ENCODE assay signal across 22 cellular contexts in the genomic region with DNA sequence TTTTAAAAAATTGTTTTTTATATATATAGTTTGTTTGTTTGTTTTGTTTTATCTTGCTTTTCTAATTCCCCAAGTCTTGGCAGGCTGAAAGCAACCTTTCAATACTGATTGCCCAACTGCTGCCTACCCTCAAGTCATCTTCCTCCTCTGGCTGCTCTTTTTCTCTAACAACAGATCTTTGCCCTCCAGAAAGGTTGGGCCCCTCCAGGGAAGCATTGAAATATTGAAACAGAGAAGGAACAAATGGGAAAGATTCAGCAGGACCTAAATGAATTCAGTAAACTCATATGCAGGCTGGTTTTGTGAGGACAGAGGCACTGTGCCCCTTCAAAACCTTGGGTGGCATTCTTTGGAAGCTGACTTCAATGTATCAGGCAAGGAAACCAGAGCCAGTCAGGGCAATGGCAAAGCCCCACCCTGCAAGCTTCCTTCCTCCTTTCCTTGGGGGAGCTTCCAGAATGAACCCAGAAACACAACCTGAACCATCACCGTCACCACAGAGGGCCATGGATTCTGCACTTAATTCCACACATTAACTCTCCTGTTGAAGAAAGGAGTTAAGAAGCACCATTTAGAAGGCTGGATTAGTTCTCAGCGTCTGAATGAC. TPM values are rescaled to one million over a fixed set of nuclear protein-coding genes. Genes with fewer than 3 reads are reported as not detected.
A peak's percentile ranks its signal among the peaks of the same experiment; 100 is the strongest.
DNase-seq lines count a peak whose midpoint lies in the region; ATAC-seq, FAIRE-seq and TF ChIP-seq lines count a peak whose summit lies in the region.
"Had no signal": no experiment of that assay in that cellular context is flagged by ENCODE, and none has a peak within 500 bp of the region (broad histone marks: within the 10 kb centered on the region; RNA-seq: fewer than 3 reads in every experiment).

No MANE protein-coding gene starts in this region.

- WGBS in liver = 61% methylated on average over 2 of the region's 2 CpGs
- 0% methylated on average over 2 of the region's 2 CpGs for WGBS in HepG2 (ENCODE audit: low lambda C conversion rate)

- H3K36me3 Mint-ChIP-seq in neural progenitor cell (peaks cover 2% of the 10 kb centered on the region), Calu3 (ENCODE audit: insufficient read depth, unreplicated experiment) (no peaks in the 10 kb centered on the region)
- H3K36me3 Mint-ChIP-seq: activated naive CD4-positive, alpha-beta T cell treated with anti-CD3 and anti-CD28 coated beads, Interleukin-2, amount 50 U/mL, for 24 hours; CD8-positive, alpha-beta memory T cell had no signal

- no peak overlapping the region for H3K27ac Mint-ChIP-seq in neural progenitor cell
- no peak overlapping the region for H3K27ac Mint-ChIP-seq in Calu3 (ENCODE audit: unreplicated experiment)
- H3K27ac Mint-ChIP-seq: activated CD4-positive, alpha-beta T cell treated with anti-CD3 and anti-CD28 coated beads, Interleukin-2, amount 10 ng/mL, durations not matched to agents 24 days and 14 days; activated naive CD4-positive, alpha-beta T cell treated with anti-CD3 and anti-CD28 coated beads, Interleukin-2, amount 50 U/mL, for 24 hours; CD8-positive, alpha-beta memory T cell; nephron had no signal

- TF ChIP-seq EP300 in HepG2 (IDR thresholded peaks at IDR 0.05; ENCODE audit: low read depth in 2 of 2, low read length in 2 of 2) = no peak
- TF ChIP-seq EP300 in HepG2 (CRISPR knock-in tag; IDR thresholded peaks at IDR 0.05; ENCODE audit: borderline replicate concordance) = no peak

- no peak for DNase-seq in HepG2 (ENCODE audit: low spot score)
- no peak for DNase-seq in Right ventricle myocardium superior
- peak; percentile 14 for DNase-seq in neural progenitor cell (ENCODE audit: low spot score)
- no peak for DNase-seq in NCI-H2196 (lab: John Stamatoyannopoulos, UW; ENCODE audit: unreplicated experiment)
- DNase-seq in Calu3 = no peak
- DNase-seq in foreskin keratinocyte = no peak
- DNase-seq in stimulated activated CD4-positive, alpha-beta T cell treated with anti-CD3 and anti-CD28 coated beads, Interleukin-2, amount 100 ng/mL, for 24 hours = no peak
- DNase-seq: activated CD4-positive, alpha-beta T cell treated with anti-CD3 and anti-CD28 coated beads, Interleukin-2, amount 10 ng/mL, durations not matched to agents 24 days and 14 days; brain microvascular endothelial cell; CD8-positive, alpha-beta memory T cell; effector CD4-positive, alpha-beta T cell; EL; NCI-H1092; NCI-H2171; retina; stimulated activated CD4-positive, alpha-beta T cell treated with anti-CD3 and anti-CD28 coated beads, Interleukin-4, amount 100 ng/mL, for 1 hour had no signal

- POLR2A ChIA-PET in HepG2 (lab: Yijun Ruan, JAX) = no interaction called here

- FAIRE-seq in HepG2 (lab: Jason Lieb, UNC) = no peak
- FAIRE-seq: A549 had no signal

- H3K27me3 ChIP-seq in liver (ENCODE audit: control insufficient read depth in 4 of 4, insufficient read depth in 4 of 4, low read length in 3 of 4) = no peaks in the 10 kb centered on the region
- no peaks in the 10 kb centered on the region; a peak in 1 of 5 replicates for H3K27me3 ChIP-seq in HepG2 (ENCODE audit: control insufficient read depth in 1 of 2, insufficient read depth in 2 of 2, low read length in 2 of 2)
- no peaks in the 10 kb centered on the region for H3K27me3 ChIP-seq in neural progenitor cell
- H3K27me3 ChIP-seq in foreskin keratinocyte = no peaks in the 10 kb centered on the region
- H3K27me3 ChIP-seq: brain microvascular endothelial cell had no signal

- TF ChIP-seq RAD21 in liver (IDR thresholded peaks at IDR 0.05) (no peak), HepG2 (CRISPR knock-in tag; IDR thresholded peaks at IDR 0.05) (no peak)

- H3K4me1 Mint-ChIP-seq in neural progenitor cell (peaks cover 13% of the 10 kb centered on the region), Calu3 (ENCODE audit: low read depth, unreplicated experiment) (peaks cover 42% of the 10 kb centered on the region)
- H3K4me1 Mint-ChIP-seq: activated CD4-positive, alpha-beta T cell treated with anti-CD3 and anti-CD28 coated beads, Interleukin-2, amount 10 ng/mL, durations not matched to agents 24 days and 14 days; activated naive CD4-positive, alpha-beta T cell treated with anti-CD3 and anti-CD28 coated beads, Interleukin-2, amount 50 U/mL, for 24 hours; CD8-positive, alpha-beta memory T cell; nephron had no signal

- peaks cover 13% of the 10 kb centered on the region for H3F3A ChIP-seq in neural progenitor cell (ENCODE audit: low read depth)

- H3K4me3 ChIP-seq in liver (ENCODE audit: low read depth in 1 of 3, low read length in 3 of 3) (no peak overlapping the region), HepG2 (replicated peaks in 1 of 3; ENCODE audit: insufficient read depth in 1 of 3, low read depth in 2 of 3, low read length in 3 of 3) (no peak overlapping the region), neural progenitor cell (no peak overlapping the region)
- H3K4me3 ChIP-seq: A549, thoracic aorta had no signal

- intact Hi-C loops in HepG2 (cut with micrococcal nuclease; ENCODE audit: unreplicated experiment) (no loop called here), Right ventricle myocardium superior (cut with DNase I) (loop anchor here (10.0 kb wide), 1 partner anchor 61 kb away; the partner anchor contains the start of gene MS4A4E), Calu3 (cut with micrococcal nuclease; ENCODE audit: unreplicated experiment) (no loop called here)

- H3K79me2 ChIP-seq in HepG2 (ENCODE audit: insufficient read depth, low read length) (no peaks in the 10 kb centered on the region), neural progenitor cell (ENCODE audit: low read depth) (no peaks in the 10 kb centered on the region)

- BruUV-seq in HepG2 (replicated peaks; lab: Mats Ljungman, UMichigan) = no TSS peak
- BruUV-seq in Calu3 (replicated peaks; lab: Mats Ljungman, UMichigan) = no TSS peak

- H3K36me3 ChIP-seq in liver (ENCODE audit: control insufficient read depth in 4 of 4, insufficient read depth in 3 of 4, low read depth in 1 of 4, low read length in 3 of 4) = no peaks in the 10 kb centered on the region
- no peaks in the 10 kb centered on the region for H3K36me3 ChIP-seq in HepG2 (replicated peaks in 1 of 2; ENCODE audit: control insufficient read depth in 1 of 2, insufficient read depth in 2 of 2, low read length in 2 of 2)
- no peaks in the 10 kb centered on the region for H3K36me3 ChIP-seq in neural progenitor cell
- H3K36me3 ChIP-seq: brain microvascular endothelial cell, thoracic aorta had no signal

- TF ChIP-seq CTCF in liver (IDR thresholded peaks at IDR 0.05; ENCODE audit: low read depth, low read length, missing input control) (no peak), HepG2 (CRISPR knock-in tag; IDR thresholded peaks at IDR 0.05) (no peak), neural progenitor cell (IDR thresholded peaks at IDR 0.05) (no peak), Calu3 (IDR thresholded peaks at IDR 0.05; ENCODE audit: unreplicated experiment) (no peak), foreskin keratinocyte (conservative IDR thresholded peaks at IDR 0.05) (no peak)

- in situ Hi-C loops in HepG2 (cut with HindIII; ENCODE audit: extremely low pct_ligation_motif_present, low pct_unique_long_range_greater_than_20kb) = no loop called here

- no peaks in the 10 kb centered on the region for H4K20me1 ChIP-seq in HepG2 (ENCODE audit: insufficient read depth, low read length)
- no peaks in the 10 kb centered on the region for H4K20me1 ChIP-seq in neural progenitor cell (ENCODE audit: low read depth)

- H3K9me3 Mint-ChIP-seq in neural progenitor cell (peaks cover 8% of the 10 kb centered on the region), Calu3 (ENCODE audit: low read depth, unreplicated experiment) (peaks cover 5% of the 10 kb centered on the region)
- H3K9me3 Mint-ChIP-seq: activated naive CD4-positive, alpha-beta T cell treated with anti-CD3 and anti-CD28 coated beads, Interleukin-2, amount 50 U/mL, for 24 hours; nephron had no signal

- H3K4me1 ChIP-seq in liver (ENCODE audit: control insufficient read depth in 4 of 4, insufficient read depth in 4 of 4, low read length in 3 of 4) (no peaks in the 10 kb centered on the region), HepG2 (ENCODE audit: insufficient read depth, low read length) (no peaks in the 10 kb centered on the region), neural progenitor cell (peaks cover 17% of the 10 kb centered on the region), foreskin keratinocyte (no peaks in the 10 kb centered on the region)
- H3K4me1 ChIP-seq: A549 had no signal

- ATAC-seq in HepG2 = no peak
- ATAC-seq in Right ventricle myocardium superior (ENCODE audit: poor library complexity) = peak; percentile 50
- ATAC-seq in foreskin keratinocyte = no peak
- ATAC-seq: A549 had no signal

- H3K4me3 Mint-ChIP-seq in neural progenitor cell = no peak overlapping the region
- H3K4me3 Mint-ChIP-seq in Calu3 (ENCODE audit: low read depth, unreplicated experiment) = no peak overlapping the region
- H3K4me3 Mint-ChIP-seq: activated CD4-positive, alpha-beta T cell treated with anti-CD3 and anti-CD28 coated beads, Interleukin-2, amount 10 ng/mL, durations not matched to agents 24 days and 14 days; activated naive CD4-positive, alpha-beta T cell treated with anti-CD3 and anti-CD28 coated beads, Interleukin-2, amount 50 U/mL, for 24 hours; nephron had no signal

- no peaks in the 10 kb centered on the region for H3K27me3 Mint-ChIP-seq in neural progenitor cell (ENCODE audit: insufficient read depth, low read depth)
- H3K27me3 Mint-ChIP-seq in Calu3 (ENCODE audit: unreplicated experiment) = no peaks in the 10 kb centered on the region

- no peak overlapping the region for H2AFZ ChIP-seq in HepG2 (ENCODE audit: low read length)
- peak overlapping the region; percentile 47 for H2AFZ ChIP-seq in neural progenitor cell (replicated peaks)

- H3K4me2 ChIP-seq in HepG2 (ENCODE audit: low read depth, low read length) = no peak overlapping the region
- H3K4me2 ChIP-seq in neural progenitor cell = peak overlapping the region; percentile 31
- H3K4me2 ChIP-seq: A549 had no signal

- H3K9ac ChIP-seq in liver (ENCODE audit: low read depth in 1 of 2, low read length in 2 of 2) (no peak overlapping the region), HepG2 (ENCODE audit: insufficient read depth, low read depth, low read length) (no peak overlapping the region), neural progenitor cell (no peak overlapping the region)

- H3K9me3 ChIP-seq in liver (ENCODE audit: control insufficient read depth in 4 of 4, low read length in 3 of 4) = no peaks in the 10 kb centered on the region
- H3K9me3 ChIP-seq in HepG2 (ENCODE audit: low read length) = no peaks in the 10 kb centered on the region
- no peaks in the 10 kb centered on the region for H3K9me3 ChIP-seq in neural progenitor cell (ENCODE audit: low read depth)
- H3K9me3 ChIP-seq: A549, thoracic aorta had no signal

- CTCF ChIA-PET in HepG2 (lab: Yijun Ruan, JAX; ENCODE audit: low intra/inter-chr PET ratio, low total read pairs) = no interaction called here
- CTCF ChIA-PET in Calu3 (lab: Charles Lee) = no interaction called here

- H3K27ac ChIP-seq in liver (ENCODE audit: low read depth in 1 of 2, low read length in 2 of 2) = peak overlapping the region; percentile 32 to 38
- H3K27ac ChIP-seq in HepG2 (ENCODE audit: extremely low read length, insufficient read depth, low read length) = no peak overlapping the region
- peak overlapping the region; percentile 49 for H3K27ac ChIP-seq in neural progenitor cell
- no peak overlapping the region for H3K27ac ChIP-seq in foreskin keratinocyte
- H3K27ac ChIP-seq: A549, brain microvascular endothelial cell had no signal

- TF ChIP-seq POLR2A in HepG2 (IDR thresholded peaks at IDR 0.05; ENCODE audit: insufficient read depth in 1 of 2, low read depth in 2 of 2, low read length in 2 of 2) = no peak

RNA-seq across cellular contexts. Expression of gene MS4A6A, which starts 0.8 kb away (rescaled TPM):
- 100 to 1,000 TPM in 1 of 2 donors, 10 to 100 TPM in 1; 83.4 to 115 TPM for total RNA-seq in liver
- polyA plus RNA-seq in liver = 100 to 1,000 TPM in 1 of 2 donors, 10 to 100 TPM in 1; 64.6 to 117 TPM
- total RNA-seq in HepG2 (2016; rRNA removed; fragmentation: Illumina TruSeq; extraction: Trizol) = not detected in 2 replicates
- not detected in 2 replicates for total RNA-seq in HepG2 (2016; cell fraction: cytosol; rRNA removed; fragmentation: Illumina TruSeq; extraction: Trizol; ENCODE audit: low read depth)
- total RNA-seq in HepG2 (2016; cell fraction: insoluble cytoplasmic fraction; rRNA removed; fragmentation: Illumina TruSeq; extraction: Trizol) = not detected in 2 replicates
- not detected in 2 replicates for total RNA-seq in HepG2 (2016; cell fraction: membrane; rRNA removed; fragmentation: Illumina TruSeq; extraction: Trizol)
- not detected in 2 replicates for total RNA-seq in HepG2 (2016; cell fraction: nucleus; rRNA removed; fragmentation: Illumina TruSeq; extraction: Trizol)
- polyA plus RNA-seq in HepG2 (2011; rRNA removed) = not detected in 2 replicates
- not detected in 2 replicates for polyA plus RNA-seq in HepG2 (2011; cell fraction: cytosol; rRNA removed)
- polyA plus RNA-seq in HepG2 (2011; cell fraction: nucleus; rRNA removed) = not detected in 2 replicates
- polyA plus RNA-seq in HepG2 (2012) = not detected in 2 replicates
- polyA plus RNA-seq in HepG2 (2016; cell fraction: cytosol; fragmentation: Illumina TruSeq; extraction: Trizol; ENCODE audit: low read depth) = not detected in 2 replicates
- polyA plus RNA-seq in HepG2 (2016; cell fraction: insoluble cytoplasmic fraction; fragmentation: Illumina TruSeq; extraction: Trizol; ENCODE audit: low read depth) = not detected in 2 replicates
- not detected in 2 replicates for polyA plus RNA-seq in HepG2 (2016; cell fraction: membrane; fragmentation: Illumina TruSeq; extraction: Trizol; ENCODE audit: low read depth)
- not detected in 2 replicates for polyA plus RNA-seq in HepG2 (2016; cell fraction: nucleus; fragmentation: Illumina TruSeq; extraction: Trizol; ENCODE audit: insufficient read depth, low read depth)
- not detected in 2 replicates for polyA minus RNA-seq in HepG2 (2011; rRNA and poly(A)+ RNA removed; ENCODE audit: low replicate concordance)
- not detected in 2 replicates for polyA minus RNA-seq in HepG2 (2011; cell fraction: cytosol; rRNA and poly(A)+ RNA removed)
- polyA minus RNA-seq in HepG2 (2011; cell fraction: nucleus; rRNA and poly(A)+ RNA removed) = not detected in 2 replicates
- 49.6 TPM for total RNA-seq in Right ventricle myocardium superior
- not detected in 2 replicates for total RNA-seq in neural progenitor cell (ENCODE audit: low replicate concordance)
- not detected in 2 replicates for total RNA-seq in Calu3 (2022)
- total RNA-seq in foreskin keratinocyte = not detected in 2 replicates
- polyA plus RNA-seq in foreskin keratinocyte = not detected in 2 replicates
- total RNA-seq: SK-MEL-5 had no signal
- polyA plus RNA-seq: A549 had no signal

RNA-seq across cellular contexts. Expression of gene MS4A4E, which starts 59.2 kb away (rescaled TPM):
- 1 to 10 TPM in 1 of 2 donors, under 1 TPM in 1; 0.23 to 2.1 TPM for total RNA-seq in liver
- polyA plus RNA-seq in liver = 1 to 10 TPM in 1 of 2 donors, under 1 TPM in 1; 0.35 to 1.2 TPM
- total RNA-seq in HepG2 (2016; rRNA removed; fragmentation: Illumina TruSeq; extraction: Trizol) = not detected in 2 replicates
- total RNA-seq in HepG2 (2016; cell fraction: cytosol; rRNA removed; fragmentation: Illumina TruSeq; extraction: Trizol; ENCODE audit: low read depth) = not detected in 2 replicates
- total RNA-seq in HepG2 (2016; cell fraction: insoluble cytoplasmic fraction; rRNA removed; fragmentation: Illumina TruSeq; extraction: Trizol) = not detected in 2 replicates
- total RNA-seq in HepG2 (2016; cell fraction: membrane; rRNA removed; fragmentation: Illumina TruSeq; extraction: Trizol) = not detected in 2 replicates
- not detected in 2 replicates for total RNA-seq in HepG2 (2016; cell fraction: nucleus; rRNA removed; fragmentation: Illumina TruSeq; extraction: Trizol)
- not detected in 2 replicates for polyA plus RNA-seq in HepG2 (2011; rRNA removed)
- not detected in 2 replicates for polyA plus RNA-seq in HepG2 (2011; cell fraction: cytosol; rRNA removed)
- not detected in 2 replicates for polyA plus RNA-seq in HepG2 (2011; cell fraction: nucleus; rRNA removed)
- polyA plus RNA-seq in HepG2 (2012) = not detected in 2 replicates
- polyA plus RNA-seq in HepG2 (2016; cell fraction: cytosol; fragmentation: Illumina TruSeq; extraction: Trizol; ENCODE audit: low read depth) = not detected in 2 replicates
- polyA plus RNA-seq in HepG2 (2016; cell fraction: insoluble cytoplasmic fraction; fragmentation: Illumina TruSeq; extraction: Trizol; ENCODE audit: low read depth) = not detected in 2 replicates
- polyA plus RNA-seq in HepG2 (2016; cell fraction: membrane; fragmentation: Illumina TruSeq; extraction: Trizol; ENCODE audit: low read depth) = not detected in 2 replicates
- not detected in 2 replicates for polyA plus RNA-seq in HepG2 (2016; cell fraction: nucleus; fragmentation: Illumina TruSeq; extraction: Trizol; ENCODE audit: insufficient read depth, low read depth)
- polyA minus RNA-seq in HepG2 (2011; rRNA and poly(A)+ RNA removed; ENCODE audit: low replicate concordance) = not detected in 2 replicates
- not detected in 2 replicates for polyA minus RNA-seq in HepG2 (2011; cell fraction: cytosol; rRNA and poly(A)+ RNA removed)
- polyA minus RNA-seq in HepG2 (2011; cell fraction: nucleus; rRNA and poly(A)+ RNA removed) = not detected in 2 replicates
- 1.1 TPM for total RNA-seq in Right ventricle myocardium superior
- not detected in 2 replicates for total RNA-seq in neural progenitor cell (ENCODE audit: low replicate concordance)
- total RNA-seq in Calu3 (2022) = not detected in 2 replicates
- total RNA-seq in foreskin keratinocyte = not detected in 2 replicates
- polyA plus RNA-seq in foreskin keratinocyte = not detected in 2 replicates
- total RNA-seq: activated CD4-positive, alpha-beta T cell treated with anti-CD3 and anti-CD28 coated beads, Interleukin-2, amount 10 ng/mL, durations not matched to agents 24 days and 14 days; CD8-positive, alpha-beta memory T cell; SK-MEL-5 had no signal
- polyA plus RNA-seq: A549; CD8-positive, alpha-beta memory T cell had no signal

Comparison
In these comparisons a context has a peak if more than half of its experiments do, and no peak if none do; other contexts are left out.
1. H3K27ac ChIP-seq: peak in liver (2 of 2) and neural progenitor cell (single experiment); none in HepG2 (single experiment) and foreskin keratinocyte (single experiment).
2. RNA of gene MS4A6A, which starts 0.8 kb away (total RNA-seq): 83.4 to 115 TPM in liver and 49.6 TPM in Right ventricle myocardium superior (single experiment); not detected in HepG2, not detected in neural progenitor cell, not detected in Calu3 and not detected in foreskin keratinocyte; every median in the first group is over 10 times any median in the second.